Comparison of ENCODE assay signal across 12 cellular contexts in the genomic region with DNA sequence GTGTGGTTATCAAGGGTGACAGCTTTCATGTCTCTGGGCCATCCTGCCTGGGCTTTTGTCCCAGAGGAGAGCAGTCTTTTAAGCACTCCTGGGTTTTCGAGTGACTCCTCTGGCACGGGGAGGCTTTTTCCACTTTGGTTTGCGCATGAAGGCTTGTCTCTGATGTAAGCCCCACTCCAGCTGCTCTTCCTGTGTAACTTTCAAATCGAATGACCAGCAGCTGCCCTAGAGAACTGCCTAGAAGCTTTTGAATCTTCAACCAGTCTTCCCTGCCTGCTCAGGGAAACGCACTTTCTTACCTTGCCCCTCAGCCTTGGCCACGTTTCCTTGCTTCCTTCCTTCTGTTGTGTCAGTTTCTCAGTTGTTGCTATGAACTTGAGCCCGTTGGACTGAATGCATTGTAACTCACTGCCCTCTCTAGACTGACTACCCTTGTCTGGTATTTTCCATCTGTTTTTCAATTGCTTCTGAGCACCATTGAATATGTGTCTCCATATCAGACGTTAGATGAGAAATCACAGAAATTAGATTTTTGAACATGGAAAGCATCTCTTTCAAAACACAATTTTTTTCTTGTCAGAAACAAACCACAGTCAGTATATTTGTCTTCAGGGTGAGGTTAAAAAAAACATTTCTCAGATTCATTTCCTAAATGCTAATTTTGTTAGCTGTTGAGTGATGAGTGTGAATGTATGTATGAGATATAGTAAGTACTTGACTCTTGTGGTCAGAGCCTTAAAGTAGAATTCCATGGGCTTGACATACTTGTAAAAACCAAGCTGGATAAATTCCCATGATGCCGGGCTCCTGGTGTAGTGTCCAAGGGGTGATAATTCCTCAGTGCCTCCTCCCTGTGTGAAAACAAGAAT. TPM values are rescaled to one million over a fixed set of nuclear protein-coding genes. Genes with fewer than 3 reads are reported as not detected.
DNase-seq lines count a peak whose midpoint lies in the region; ATAC-seq and TF ChIP-seq lines count a peak whose summit lies in the region.
"Had no signal": no experiment of that assay in that cellular context is flagged by ENCODE, and none has a peak within 500 bp of the region (broad histone marks: within the 10 kb centered on the region; RNA-seq: fewer than 3 reads in every experiment).

No MANE protein-coding gene starts in this region.

- peak overlapping the region in 4 of 11 experiments; percentile 23 to 39 (median 27); a peak in 4 of 22 replicates for H3K27ac ChIP-seq in BLaER1 treated with 17β-estradiol and CSF1 and Interleukin-3, amounts not matched to agents 10 nM and 100 nM

- DNase-seq in astrocyte of the cerebellum (ENCODE audit: low read depth) (peak; percentile 54), Right ventricle myocardium superior (peak; percentile 62), sciatic nerve (ENCODE audit: low spot score) (peak; percentile 72), HuH-7 (ENCODE audit: low spot score) (no peak), NCI-H1694 treated with DMSO at 0.1 percent for 48 hours (lab: John Stamatoyannopoulos, UW) (no peak), AML-193 (lab: John Stamatoyannopoulos, UW) (no peak)
- no peak for DNase-seq in stimulated activated naive CD4-positive, alpha-beta T cell treated with Interleukin-2 at 50 U/mL for 16 hours (lab: John Stamatoyannopoulos, UW)
- DNase-seq: activated T-cell treated with anti-CD3 and anti-CD28 coated beads, Interleukin-2, amount 50 U/mL, for 48 hours; CD8-positive, alpha-beta T cell; foreskin melanocyte; stimulated activated CD8-positive, alpha-beta memory T cell treated with anti-CD3 and anti-CD28 coated beads, Interleukin-4, amount 100 ng/mL, for 48 hours had no signal

- peaks cover 0 to 34% (median 21%) of the 10 kb centered on the region in 10 experiments; a peak in 17 of 20 replicates for H3K4me1 ChIP-seq in BLaER1 treated with 17β-estradiol and CSF1 and Interleukin-3, amounts not matched to agents 10 nM and 100 nM

- H3K4me3 ChIP-seq in BLaER1 treated with 17β-estradiol and CSF1 and Interleukin-3, amounts not matched to agents 10 nM and 100 nM, result no peak overlapping the region
- no peak overlapping the region for H3K4me3 ChIP-seq in astrocyte of the cerebellum (ENCODE audit: low read depth, low read length)

- H3K27me3 ChIP-seq in BLaER1 treated with 17β-estradiol and CSF1 and Interleukin-3, amounts not matched to agents 10 nM and 100 nM, result peaks cover 94 to 100% (median 99%) of the 10 kb centered on the region in 11 experiments

- no peaks in the 10 kb centered on the region for H3K9me3 ChIP-seq in BLaER1 treated with 17β-estradiol and CSF1 and Interleukin-3, amounts not matched to agents 10 nM and 100 nM (replicated peaks in 1 of 11)

- intact Hi-C loops in Right ventricle myocardium superior (cut with DNase I), result no loop called here
- intact Hi-C loops in sciatic nerve (cut with DNase I), result no loop called here

- no peak for TF ChIP-seq CTCF in astrocyte of the cerebellum (IDR thresholded peaks at IDR 0.05; ENCODE audit: low read depth, low read length, missing control alignments)

- in situ Hi-C loops in astrocyte of the cerebellum (cut with HindIII; ENCODE audit: low sequenced_read_pairs), result no loop called here

- ATAC-seq in Right ventricle myocardium superior (ENCODE audit: poor library complexity) (peak; percentile 88), sciatic nerve (peak; percentile 90)
- ATAC-seq: CD8-positive, alpha-beta T cell had no signal

- H4K20me1 ChIP-seq in BLaER1 treated with 17β-estradiol and CSF1 and Interleukin-3, amounts not matched to agents 10 nM and 100 nM, result peaks cover 0 to 16% (median 5%) of the 10 kb centered on the region in 11 experiments; a peak in 8 of 22 replicates

- peak overlapping the region in 3 of 11 experiments; percentile 14 to 36 (median 29); a peak in 3 of 22 replicates for H3K9ac ChIP-seq in BLaER1 treated with 17β-estradiol and CSF1 and Interleukin-3, amounts not matched to agents 10 nM and 100 nM

- peaks cover 0 to 51% (median 0%) of the 10 kb centered on the region in 11 experiments; a peak in 5 of 22 replicates for H3K36me3 ChIP-seq in BLaER1 treated with 17β-estradiol and CSF1 and Interleukin-3, amounts not matched to agents 10 nM and 100 nM

- H3K4me2 ChIP-seq in BLaER1 treated with 17β-estradiol and CSF1 and Interleukin-3, amounts not matched to agents 10 nM and 100 nM, result peak overlapping the region in 9 of 11 experiments; percentile 21 to 56 (median 45); a peak in 15 of 22 replicates

RNA-seq across cellular contexts. Expression of gene SLC9A6, which starts 45.4 kb away (rescaled TPM):
- 16.1 TPM for total RNA-seq in Right ventricle myocardium superior
- 21.4 TPM for total RNA-seq in sciatic nerve

RNA-seq across cellular contexts. Expression of gene MMGT1, which starts 56.8 kb away (rescaled TPM):
- 22.1 TPM for total RNA-seq in Right ventricle myocardium superior
- total RNA-seq in sciatic nerve, result 26.9 TPM

Comparison
In these comparisons a context has a peak if more than half of its experiments do, and no peak if none do; other contexts are left out.
1. DNase-seq: peak in astrocyte of the cerebellum (single experiment), Right ventricle myocardium superior (single experiment) and sciatic nerve (single experiment); none in HuH-7 (single experiment), NCI-H1694 treated with DMSO at 0.1 percent for 48 hours (single experiment), AML-193 (0 of 2) and stimulated activated naive CD4-positive, alpha-beta T cell treated with Interleukin-2 at 50 U/mL for 16 hours (single experiment).